Comparison of ENCODE assay signal across 34 cellular contexts in genomic region chr7:33882950-33883349, GRCh38. TPM values are rescaled to one million over a fixed set of nuclear protein-coding genes. Genes with fewer than 3 reads are reported as not detected.
"Had no signal": no experiment of that assay in that cellular context is flagged by ENCODE, and none has a peak within 500 bp of the region (broad histone marks: within the 10 kb centered on the region; RNA-seq: fewer than 3 reads in every experiment).

No MANE protein-coding gene starts in this region.

- H3K36me3 Mint-ChIP-seq: activated CD4-positive, alpha-beta memory T cell treated with anti-CD3 and anti-CD28 coated beads for 36 hours; activated naive CD4-positive, alpha-beta T cell treated with anti-CD3 and anti-CD28 coated beads, Interleukin-2, amount 50 U/mL, for 72 hours had no signal

- H2AFZ ChIP-seq: PC-9 had no signal

- H3K9me3 Mint-ChIP-seq: activated B cell treated with CpG ODN at 0.5 μM for 24 hours; activated CD4-positive, alpha-beta memory T cell treated with anti-CD3 and anti-CD28 coated beads for 36 hours; activated naive CD4-positive, alpha-beta T cell treated with anti-CD3 and anti-CD28 coated beads for 36 hours; activated naive CD4-positive, alpha-beta T cell treated with anti-CD3 and anti-CD28 coated beads, Interleukin-2, amount 50 U/mL, for 72 hours; activated T-cell treated with anti-CD3 and anti-CD28 coated beads, Interleukin-2, amount 50 U/mL, for 4 hours; activated T-helper 1 cell treated with anti-CD3 and anti-CD28 coated beads, Interleukin-12 subunit alpha, Interleukin-12 subunit beta, Interleukin-2, Interleukin-4 antibody, amounts not matched to agents 30 ng/mL and 10 ng/mL and 1 ng/mL, durations not matched to agents 14 hours and 24 hours and 36 hours had no signal

- H3K4me1 Mint-ChIP-seq: activated B cell treated with CpG ODN at 0.5 μM for 24 hours had no signal

- FAIRE-seq: RCC 7860 had no signal

- DNase-seq: activated B cell treated with CpG ODN at 0.5 μM for 24 hours; activated CD4-positive, alpha-beta memory T cell treated with anti-CD3 and anti-CD28 coated beads for 36 hours; activated CD4-positive, alpha-beta T cell treated with anti-CD3 and anti-CD28 coated beads for 4 hours; activated CD4-positive, alpha-beta T cell treated with anti-CD3 and anti-CD28 coated beads, Interleukin-2, amount 50 U/mL, for 1 hour; activated CD4-positive, CD25-positive, alpha-beta regulatory T cell treated with anti-CD3 and anti-CD28 coated beads, Interleukin-2, amount 50 U/mL, for 72 hours; activated CD8-positive, alpha-beta memory T cell treated with anti-CD3 and anti-CD28 coated beads, Interleukin-2, amount 50 U/mL, for 4 hours; activated gamma-delta T cell treated with Interleukin-2 at 50 U/mL for 16 hours; activated naive CD4-positive, alpha-beta T cell treated with anti-CD3 and anti-CD28 coated beads for 36 hours; activated T-cell treated with anti-CD3 and anti-CD28 coated beads for 4 hours; activated T-cell treated with anti-CD3 and anti-CD28 coated beads, Interleukin-2, amount 50 U/mL, for 4 hours; anterior cingulate cortex; Kasumi-1; KG1; MM.1S; NCI-H1092 treated with DMSO at 0.1 percent for 48 hours; NCI-H1417; NCI-H146; NCI-H187; NCI-H2107; NCI-H2171; NCI-H510A; NCI-H526; NCI-H748 treated with DMSO at 0.1 percent for 48 hours; PC-9; SW 1271; T-helper 1 cell; T-helper 2 cell; T-helper 9 cell had no signal

- H3K27ac Mint-ChIP-seq: activated B cell treated with CpG ODN at 0.5 μM for 24 hours; activated CD4-positive, alpha-beta memory T cell treated with anti-CD3 and anti-CD28 coated beads for 36 hours; activated naive CD4-positive, alpha-beta T cell treated with anti-CD3 and anti-CD28 coated beads for 36 hours; activated naive CD4-positive, alpha-beta T cell treated with anti-CD3 and anti-CD28 coated beads, Interleukin-2, amount 50 U/mL, for 72 hours; activated T-helper 1 cell treated with anti-CD3 and anti-CD28 coated beads, Interleukin-12 subunit alpha, Interleukin-12 subunit beta, Interleukin-2, Interleukin-4 antibody, amounts not matched to agents 30 ng/mL and 10 ng/mL and 1 ng/mL, durations not matched to agents 14 hours and 24 hours and 36 hours had no signal

- H3K4me3 Mint-ChIP-seq: activated B cell treated with CpG ODN at 0.5 μM for 24 hours; activated CD4-positive, alpha-beta memory T cell treated with anti-CD3 and anti-CD28 coated beads for 36 hours; activated naive CD4-positive, alpha-beta T cell treated with anti-CD3 and anti-CD28 coated beads for 36 hours; activated T-cell treated with anti-CD3 and anti-CD28 coated beads, Interleukin-2, amount 50 U/mL, for 4 hours; activated T-helper 1 cell treated with anti-CD3 and anti-CD28 coated beads, Interleukin-12 subunit alpha, Interleukin-12 subunit beta, Interleukin-2, Interleukin-4 antibody, amounts not matched to agents 30 ng/mL and 10 ng/mL and 1 ng/mL, durations not matched to agents 14 hours and 24 hours and 36 hours had no signal

- ATAC-seq: activated naive CD4-positive, alpha-beta T cell treated with anti-CD3 and anti-CD28 coated beads, Interleukin-2, amount 50 U/mL, for 72 hours; activated T-cell treated with anti-CD3 and anti-CD28 coated beads, Interleukin-2, amount 50 U/mL, for 4 hours had no signal

- H3K4me3 ChIP-seq: PC-9 had no signal

- H3K27ac ChIP-seq: PC-9, RWPE1, VCaP had no signal

- H3K4me2 ChIP-seq: PC-9 had no signal

RNA-seq across cellular contexts. Expression of gene BMPER, which starts 22.4 kb away (rescaled TPM):
- total RNA-seq: activated B cell treated with CpG ODN at 0.5 μM for 24 hours; activated CD4-positive, alpha-beta memory T cell treated with anti-CD3 and anti-CD28 coated beads for 36 hours; activated naive CD4-positive, alpha-beta T cell treated with anti-CD3 and anti-CD28 coated beads for 36 hours; activated naive CD4-positive, alpha-beta T cell treated with anti-CD3 and anti-CD28 coated beads, Interleukin-2, amount 50 U/mL, for 72 hours; activated T-helper 1 cell treated with anti-CD3 and anti-CD28 coated beads, Interleukin-12 subunit alpha, Interleukin-12 subunit beta, Interleukin-2, Interleukin-4 antibody, amounts not matched to agents 30 ng/mL and 10 ng/mL and 1 ng/mL, durations not matched to agents 14 hours and 24 hours and 36 hours; OCI-LY7 had no signal
